ENCODE assay signal across 17 cellular contexts in genomic region chr11:60972182-60973030, GRCh38. TPM values are rescaled to one million over a fixed set of nuclear protein-coding genes. Genes with fewer than 3 reads are reported as not detected.
DNase-seq lines count a peak whose midpoint lies in the region; ATAC-seq and TF ChIP-seq lines count a peak whose summit lies in the region.
"Had no signal": no experiment of that assay in that cellular context is flagged by ENCODE, and none has a peak within 500 bp of the region (broad histone marks: within the 10 kb centered on the region; RNA-seq: fewer than 3 reads in every experiment).

No MANE protein-coding gene starts in this region.

- no peak for DNase-seq in activated CD4-positive, CD25-positive, alpha-beta regulatory T cell (lab: John Stamatoyannopoulos, UW)
- DNase-seq in activated T-cell treated with anti-CD3 and anti-CD28 coated beads, Interleukin-2, amount 50 U/mL, for 24 hours = peak; percentile 72
- no peak for DNase-seq in memory B cell (ENCODE audit: low spot score in 2 of 2)
- no peak for DNase-seq in thoracic aorta (ENCODE audit: low spot score)
- no peak for DNase-seq in retina
- DNase-seq in NCI-H526 (lab: John Stamatoyannopoulos, UW) = no peak
- DNase-seq in left ventricle myocardium inferior = no peak
- DNase-seq: activated CD8-positive, alpha-beta memory T cell treated with anti-CD3 and anti-CD28 coated beads, Interleukin-2, amount 50 U/mL, for 48 hours; hypothalamus; NCI-H446; PC-9 had no signal

- H3K27ac ChIP-seq in thoracic aorta = no peak overlapping the region
- H3K27ac ChIP-seq in left ventricle myocardium inferior (replicated peaks) = no peak overlapping the region
- H3K27ac ChIP-seq: 22Rv1, epithelial cell of prostate, PC-9, prostate gland had no signal

- H3K36me3 ChIP-seq in thoracic aorta = no peaks in the 10 kb centered on the region
- H3K36me3 ChIP-seq in left ventricle myocardium inferior = no peaks in the 10 kb centered on the region
- H3K36me3 ChIP-seq: prostate gland had no signal

- intact Hi-C loops in left ventricle myocardium inferior (cut with micrococcal nuclease) = no loop called here

- peaks cover 58% of the 10 kb centered on the region for H3K36me3 Mint-ChIP-seq in activated T-cell treated with anti-CD3 and anti-CD28 coated beads, Interleukin-2, amount 50 U/mL, for 24 hours (ENCODE audit: low read depth)
- H3K36me3 Mint-ChIP-seq in memory B cell = peaks cover 3% of the 10 kb centered on the region

- peak overlapping the region; percentile 98 for H3K27ac Mint-ChIP-seq in activated T-cell treated with anti-CD3 and anti-CD28 coated beads, Interleukin-2, amount 50 U/mL, for 24 hours
- H3K27ac Mint-ChIP-seq in memory B cell = no peak overlapping the region

- no peaks in the 10 kb centered on the region for H3K27me3 ChIP-seq in thoracic aorta (replicated peaks; ENCODE audit: insufficient read depth)
- H3K27me3 ChIP-seq in left ventricle myocardium inferior (ENCODE audit: low read depth) = no peaks in the 10 kb centered on the region

- ATAC-seq in activated CD4-positive, CD25-positive, alpha-beta regulatory T cell treated with anti-CD3 and anti-CD28 coated beads, Interleukin-2, amount 50 U/mL, for 24 hours = peak; percentile 28 to 38
- ATAC-seq in memory B cell (ENCODE audit: low read depth) = no peak
- no peak for ATAC-seq in thoracic aorta (ENCODE audit: insufficient number of reproducible peaks, low FRiP score, low read depth)

- TF ChIP-seq CTCF in thoracic aorta (IDR thresholded peaks at IDR 0.05) (no peak), left ventricle myocardium inferior (IDR thresholded peaks at IDR 0.05; ENCODE audit: borderline replicate concordance) (no peak)

- H3K9me3 Mint-ChIP-seq in activated T-cell treated with anti-CD3 and anti-CD28 coated beads, Interleukin-2, amount 50 U/mL, for 24 hours = peaks cover 4% of the 10 kb centered on the region
- H3K9me3 Mint-ChIP-seq in memory B cell = peaks cover 3% of the 10 kb centered on the region

- H3K9me3 ChIP-seq in thoracic aorta = no peaks in the 10 kb centered on the region
- H3K9me3 ChIP-seq in left ventricle myocardium inferior (replicated peaks) = peaks cover 8% of the 10 kb centered on the region
- H3K9me3 ChIP-seq: prostate gland had no signal

- H3K4me1 Mint-ChIP-seq in activated T-cell treated with anti-CD3 and anti-CD28 coated beads, Interleukin-2, amount 50 U/mL, for 24 hours (ENCODE audit: low read depth) = peaks cover 43% of the 10 kb centered on the region
- H3K4me1 Mint-ChIP-seq in memory B cell = peaks cover 24% of the 10 kb centered on the region

- no peaks in the 10 kb centered on the region for H3K27me3 Mint-ChIP-seq in activated T-cell treated with anti-CD3 and anti-CD28 coated beads, Interleukin-2, amount 50 U/mL, for 24 hours
- peaks cover 5% of the 10 kb centered on the region for H3K27me3 Mint-ChIP-seq in memory B cell

- peak overlapping the region; percentile 44 for H3K4me3 ChIP-seq in thoracic aorta
- no peak overlapping the region for H3K4me3 ChIP-seq in left ventricle myocardium inferior
- H3K4me3 ChIP-seq: PC-9, prostate gland had no signal

- no peaks in the 10 kb centered on the region for H3K4me1 ChIP-seq in thoracic aorta (ENCODE audit: control insufficient read depth in 1 of 2, low read depth in 2 of 2)
- no peaks in the 10 kb centered on the region for H3K4me1 ChIP-seq in left ventricle myocardium inferior
- H3K4me1 ChIP-seq: prostate gland had no signal

- peak overlapping the region; percentile 88 for H3K4me3 Mint-ChIP-seq in activated T-cell treated with anti-CD3 and anti-CD28 coated beads, Interleukin-2, amount 50 U/mL, for 24 hours
- peak overlapping the region; percentile 75 for H3K4me3 Mint-ChIP-seq in memory B cell

RNA-seq across cellular contexts. Expression of gene CD6, which starts 0.9 kb away (rescaled TPM):
- 1 to 10 TPM; 2.2 to 3.3 TPM for total RNA-seq in thoracic aorta
- 0.47 TPM for total RNA-seq in left ventricle myocardium inferior
- total RNA-seq: bronchial epithelial cell, lung microvascular endothelial cell had no signal

RNA-seq across cellular contexts. Expression of gene SLC15A3, which starts 20.4 kb away (rescaled TPM):
- 10 to 100 TPM; 27.7 to 29.5 TPM for total RNA-seq in thoracic aorta
- total RNA-seq in left ventricle myocardium inferior = 15.4 TPM

RNA-seq across cellular contexts. Expression of gene TMEM132A, which starts 48.1 kb away (rescaled TPM):
- total RNA-seq in thoracic aorta (1 to 10 TPM; 7.7 to 8.4 TPM), left ventricle myocardium inferior (6.4 TPM)

RNA-seq across cellular contexts. Expression of gene TMEM109, which starts 58.4 kb away (rescaled TPM):
- total RNA-seq in thoracic aorta = 100 to 1,000 TPM; 158 to 213 TPM
- 86.7 TPM for total RNA-seq in left ventricle myocardium inferior

Comparison
In these comparisons a context has a peak if more than half of its experiments do, and no peak if none do; other contexts are left out.
1. ATAC-seq: peak in activated CD4-positive, CD25-positive, alpha-beta regulatory T cell treated with anti-CD3 and anti-CD28 coated beads, Interleukin-2, amount 50 U/mL, for 24 hours (2 of 2); none in memory B cell (single experiment) and thoracic aorta (single experiment).